Comparison of ENCODE assay signal across 23 cellular contexts in genomic region chr10:102407641-102407943, GRCh38. TPM values are rescaled to one million over a fixed set of nuclear protein-coding genes. Genes with fewer than 3 reads are reported as not detected.
A peak's percentile ranks its signal among the peaks of the same experiment; 100 is the strongest.
DNase-seq lines count a peak whose midpoint lies in the region; ATAC-seq, FAIRE-seq and TF ChIP-seq lines count a peak whose summit lies in the region.
"Had no signal": no experiment of that assay in that cellular context is flagged by ENCODE, and none has a peak within 500 bp of the region (broad histone marks: within the 10 kb centered on the region; RNA-seq: fewer than 3 reads in every experiment).

No MANE protein-coding gene starts in this region.

- ATAC-seq in activated T-cell treated with anti-CD3 and anti-CD28 coated beads, Interleukin-2, amount 50 U/mL, for 4 hours, result no peak
- no peak for ATAC-seq in HG03354 (IDR thresholded peaks at IDR 0.05; ENCODE audit: poor library complexity, severe bottlenecking, unreplicated experiment)
- ATAC-seq: K562, left lobe of liver, right lobe of liver had no signal

- peaks cover 26% of the 10 kb centered on the region for H3K27me3 Mint-ChIP-seq in activated T-cell treated with anti-CD3 and anti-CD28 coated beads, Interleukin-2, amount 50 U/mL, for 4 hours (ENCODE audit: low read depth)
- peaks cover 24% of the 10 kb centered on the region for H3K27me3 Mint-ChIP-seq in activated T-helper 2 cell treated with anti-CD3 and anti-CD28 coated beads, Interferon-gamma antibody, Interleukin-2, Interleukin-4, amounts not matched to agents 10 μg/mL and 5 μg/mL and 100 μg/mL, durations not matched to agents 14 hours and 24 hours and 36 hours (ENCODE audit: low read depth)

- peak overlapping the region; percentile 50 for H3K9ac ChIP-seq in muscle layer of colon (ENCODE audit: low read length)
- H3K9ac ChIP-seq: BLaER1 had no signal

- peak overlapping the region; percentile 100 for H3K27ac ChIP-seq in muscle layer of colon (ENCODE audit: low read depth, low read length)
- peak overlapping the region; percentile 4 for H3K27ac ChIP-seq in temporal lobe (ENCODE audit: low read depth, low read length)
- H3K27ac ChIP-seq: A549, BLaER1, HL-60, right lobe of liver, SJSA1 had no signal

- TF ChIP-seq CTCF in D721Med (IDR thresholded peaks at IDR 0.05; ENCODE audit: insufficient read depth, missing control alignments), result no peak

- no peak overlapping the region for H3K4me3 Mint-ChIP-seq in activated T-cell treated with anti-CD3 and anti-CD28 coated beads, Interleukin-2, amount 50 U/mL, for 4 hours
- peak overlapping the region; percentile 81 for H3K4me3 Mint-ChIP-seq in activated T-helper 2 cell treated with anti-CD3 and anti-CD28 coated beads, Interferon-gamma antibody, Interleukin-2, Interleukin-4, amounts not matched to agents 10 μg/mL and 5 μg/mL and 100 μg/mL, durations not matched to agents 14 hours and 24 hours and 36 hours (ENCODE audit: low read depth)

- H3K4me1 ChIP-seq in muscle layer of colon (ENCODE audit: insufficient read depth, low read length), result peaks cover 55% of the 10 kb centered on the region
- H3K4me1 ChIP-seq: right lobe of liver had no signal

- intact Hi-C loops in activated T-helper 2 cell treated with anti-CD3 and anti-CD28 coated beads, Interferon-gamma antibody, Interleukin-2, Interleukin-4, amounts not matched to agents 10 μg/mL and 5 μg/mL and 100 μg/mL, durations not matched to agents 14 hours and 24 hours and 36 hours (cut with micrococcal nuclease), result no loop called here

- peaks cover 22% of the 10 kb centered on the region for H3K36me3 ChIP-seq in muscle layer of colon (ENCODE audit: insufficient read depth, low read length)
- H3K36me3 ChIP-seq: BLaER1 had no signal

- H3K36me3 Mint-ChIP-seq in activated T-cell treated with anti-CD3 and anti-CD28 coated beads, Interleukin-2, amount 50 U/mL, for 4 hours (ENCODE audit: insufficient read depth), result no peaks in the 10 kb centered on the region
- H3K36me3 Mint-ChIP-seq in activated T-helper 2 cell treated with anti-CD3 and anti-CD28 coated beads, Interferon-gamma antibody, Interleukin-2, Interleukin-4, amounts not matched to agents 10 μg/mL and 5 μg/mL and 100 μg/mL, durations not matched to agents 14 hours and 24 hours and 36 hours (ENCODE audit: low read depth), result peaks cover 15% of the 10 kb centered on the region

- peak; percentile 28 for DNase-seq in activated T-cell treated with anti-CD3 and anti-CD28 coated beads, Interleukin-2, amount 50 U/mL, for 1 hour
- DNase-seq in activated T-cell treated with anti-CD3 and anti-CD28 coated beads, Interleukin-2, amount 50 U/mL, for 4 hours, result no peak
- DNase-seq in activated T-helper 2 cell treated with anti-CD3 and anti-CD28 coated beads, Interferon-gamma antibody, Interleukin-2, Interleukin-4, amounts not matched to agents 10 μg/mL and 5 μg/mL and 100 μg/mL, durations not matched to agents 14 hours and 24 hours and 36 hours (ENCODE audit: low spot score), result no peak
- DNase-seq in NCI-H345 treated with DMSO at 0.1 percent for 48 hours (lab: John Stamatoyannopoulos, UW; ENCODE audit: unreplicated experiment) (no peak), D721Med (ENCODE audit: insufficient read length, low spot score) (no peak)
- DNase-seq: activated gamma-delta T cell treated with Interleukin-2 at 50 U/mL for 16 hours; effector CD8-positive, alpha-beta T cell; midbrain; NCI-H774; right lobe of liver; T1000 had no signal

- H3K27ac Mint-ChIP-seq in activated T-helper 2 cell treated with anti-CD3 and anti-CD28 coated beads, Interferon-gamma antibody, Interleukin-2, Interleukin-4, amounts not matched to agents 10 μg/mL and 5 μg/mL and 100 μg/mL, durations not matched to agents 14 hours and 24 hours and 36 hours, result no peak overlapping the region

- no peaks in the 10 kb centered on the region for H3K9me3 ChIP-seq in muscle layer of colon (ENCODE audit: low read length)
- H3K9me3 ChIP-seq: A549, BLaER1, right lobe of liver, SJSA1 had no signal

- no peak for FAIRE-seq in D721Med (lab: Jason Lieb, UNC)
- FAIRE-seq: A549, G401.6, K562 had no signal

- H3K9me3 Mint-ChIP-seq in activated T-cell treated with anti-CD3 and anti-CD28 coated beads, Interleukin-2, amount 50 U/mL, for 4 hours, result no peaks in the 10 kb centered on the region
- no peaks in the 10 kb centered on the region for H3K9me3 Mint-ChIP-seq in activated T-helper 2 cell treated with anti-CD3 and anti-CD28 coated beads, Interferon-gamma antibody, Interleukin-2, Interleukin-4, amounts not matched to agents 10 μg/mL and 5 μg/mL and 100 μg/mL, durations not matched to agents 14 hours and 24 hours and 36 hours

- peaks cover 24% of the 10 kb centered on the region for H3K4me1 Mint-ChIP-seq in activated T-cell treated with anti-CD3 and anti-CD28 coated beads, Interleukin-2, amount 50 U/mL, for 4 hours (ENCODE audit: low read depth)
- peaks cover 27% of the 10 kb centered on the region for H3K4me1 Mint-ChIP-seq in activated T-helper 2 cell treated with anti-CD3 and anti-CD28 coated beads, Interferon-gamma antibody, Interleukin-2, Interleukin-4, amounts not matched to agents 10 μg/mL and 5 μg/mL and 100 μg/mL, durations not matched to agents 14 hours and 24 hours and 36 hours (ENCODE audit: low read depth)

- peaks cover 6 to 44% of the 10 kb centered on the region in 2 donors for H3K27me3 ChIP-seq in muscle layer of colon (ENCODE audit: control insufficient read depth in 1 of 2, insufficient read depth in 2 of 2, low read length in 2 of 2)

- H3K4me3 ChIP-seq in muscle layer of colon (ENCODE audit: low read depth in 1 of 2, low read length in 2 of 2), result peak overlapping the region; percentile 54 to 57
- H3K4me3 ChIP-seq: A549, BLaER1, K562, right lobe of liver, SJSA1 had no signal

RNA-seq across cellular contexts. Expression of gene PSD, which starts 11.0 kb away (rescaled TPM):
- 1 to 10 TPM; 2.3 to 4.6 (median 3.7) TPM for total RNA-seq in activated T-cell treated with anti-CD3 and anti-CD28 coated beads, Interleukin-2, amount 50 U/mL, for 4 hours
- 10.6 and 13.4 TPM in 2 replicates for total RNA-seq in activated T-helper 2 cell treated with anti-CD3 and anti-CD28 coated beads, Interferon-gamma antibody, Interleukin-2, Interleukin-4, amounts not matched to agents 10 μg/mL and 5 μg/mL and 100 μg/mL, durations not matched to agents 14 hours and 24 hours and 36 hours
- total RNA-seq in temporal lobe, result 99.6 TPM

RNA-seq across cellular contexts. Expression of gene NFKB2, which starts 12.1 kb away (rescaled TPM):
- 100 to 1,000 TPM; 300 to 365 (median 302) TPM for total RNA-seq in activated T-cell treated with anti-CD3 and anti-CD28 coated beads, Interleukin-2, amount 50 U/mL, for 4 hours
- 310 and 323 TPM in 2 replicates for total RNA-seq in activated T-helper 2 cell treated with anti-CD3 and anti-CD28 coated beads, Interferon-gamma antibody, Interleukin-2, Interleukin-4, amounts not matched to agents 10 μg/mL and 5 μg/mL and 100 μg/mL, durations not matched to agents 14 hours and 24 hours and 36 hours
- total RNA-seq in temporal lobe, result 1.5 TPM

RNA-seq across cellular contexts. Expression of gene FBXL15, which starts 13.0 kb away (rescaled TPM):
- 10 to 100 TPM; 16.5 to 17.7 (median 16.6) TPM for total RNA-seq in activated T-cell treated with anti-CD3 and anti-CD28 coated beads, Interleukin-2, amount 50 U/mL, for 4 hours
- total RNA-seq in activated T-helper 2 cell treated with anti-CD3 and anti-CD28 coated beads, Interferon-gamma antibody, Interleukin-2, Interleukin-4, amounts not matched to agents 10 μg/mL and 5 μg/mL and 100 μg/mL, durations not matched to agents 14 hours and 24 hours and 36 hours, result 14.8 and 15.1 TPM in 2 replicates
- 13.8 TPM for total RNA-seq in temporal lobe

RNA-seq across cellular contexts. Expression of gene CUEDC2, which starts 24.8 kb away (rescaled TPM):
- 10 to 100 TPM; 44.3 to 50.6 (median 45.3) TPM for total RNA-seq in activated T-cell treated with anti-CD3 and anti-CD28 coated beads, Interleukin-2, amount 50 U/mL, for 4 hours
- total RNA-seq in activated T-helper 2 cell treated with anti-CD3 and anti-CD28 coated beads, Interferon-gamma antibody, Interleukin-2, Interleukin-4, amounts not matched to agents 10 μg/mL and 5 μg/mL and 100 μg/mL, durations not matched to agents 14 hours and 24 hours and 36 hours, result 60.7 and 67.5 TPM in 2 replicates
- 50.9 TPM for total RNA-seq in temporal lobe

RNA-seq across cellular contexts. Expression of gene C10orf95, which starts 43.8 kb away (rescaled TPM):
- total RNA-seq in activated T-cell treated with anti-CD3 and anti-CD28 coated beads, Interleukin-2, amount 50 U/mL, for 4 hours, result under 1 TPM; 0.27 to 0.96 (median 0.45) TPM
- 0.32 TPM in 1 of 2 replicates, not detected in the other for total RNA-seq in activated T-helper 2 cell treated with anti-CD3 and anti-CD28 coated beads, Interferon-gamma antibody, Interleukin-2, Interleukin-4, amounts not matched to agents 10 μg/mL and 5 μg/mL and 100 μg/mL, durations not matched to agents 14 hours and 24 hours and 36 hours
- under 0.01 TPM for total RNA-seq in temporal lobe
- total RNA-seq: left lobe of liver, osteocyte, right lobe of liver, SJSA1, urinary bladder had no signal

Comparison
In these comparisons a context has a peak if more than half of its experiments do, and no peak if none do; other contexts are left out.
1. RNA of gene NFKB2, which starts 12.1 kb away (total RNA-seq): 310 to 323 TPM in activated T-helper 2 cell treated with anti-CD3 and anti-CD28 coated beads, Interferon-gamma antibody, Interleukin-2, Interleukin-4, amounts not matched to agents 10 μg/mL and 5 μg/mL and 100 μg/mL, durations not matched to agents 14 hours and 24 hours and 36 hours and 300 to 365 TPM in activated T-cell treated with anti-CD3 and anti-CD28 coated beads, Interleukin-2, amount 50 U/mL, for 4 hours; 1.5 TPM in temporal lobe (single experiment); every median in the first group is over 100 times any median in the second.